9 cellular contexts compared by ENCODE assay signal in genomic region chr19:35120492-35120891, GRCh38. TPM values are rescaled to one million over a fixed set of nuclear protein-coding genes. Genes with fewer than 3 reads are reported as not detected.
DNase-seq lines count a peak whose midpoint lies in the region; ATAC-seq and TF ChIP-seq lines count a peak whose summit lies in the region.
"Had no signal": no experiment of that assay in that cellular context is flagged by ENCODE, and none has a peak within 500 bp of the region (broad histone marks: within the 10 kb centered on the region; RNA-seq: fewer than 3 reads in every experiment).

No MANE protein-coding gene starts in this region.

- intact Hi-C loops in CD8-positive, alpha-beta T cell (cut with DNase I, micrococcal nuclease) = no loop called here

- H3K27ac ChIP-seq in skin epidermis = peak overlapping the region in 20 of 21 experiments; percentile 14 to 88 (median 76)
- no peak overlapping the region for H3K27ac ChIP-seq in CD8-positive, alpha-beta T cell (ENCODE audit: low read depth, low read length)

- no peak for ATAC-seq in CD8-positive, alpha-beta T cell
- ATAC-seq in GM18870 (IDR thresholded peaks at IDR 0.05; ENCODE audit: unreplicated experiment) (no peak), GM21515 (IDR thresholded peaks at IDR 0.05; ENCODE audit: unreplicated experiment) (no peak), GM19463 (IDR thresholded peaks at IDR 0.05; ENCODE audit: unreplicated experiment) (no peak)

- H3K4me1 Mint-ChIP-seq in CD8-positive, alpha-beta T cell (ENCODE audit: low read depth) = peaks cover 13% of the 10 kb centered on the region

- TF ChIP-seq CTCF in epithelial cell of esophagus (IDR thresholded peaks at IDR 0.05; ENCODE audit: insufficient read depth, low read depth, low read length, missing control alignments) = no peak
- TF ChIP-seq CTCF in CD8-positive, alpha-beta T cell (IDR thresholded peaks at IDR 0.05) = no peak

- no peaks in the 10 kb centered on the region for H3K36me3 Mint-ChIP-seq in CD8-positive, alpha-beta T cell

- no peak overlapping the region for H3K27ac Mint-ChIP-seq in CD8-positive, alpha-beta T cell

- no peaks in the 10 kb centered on the region for H3K27me3 Mint-ChIP-seq in CD8-positive, alpha-beta T cell (ENCODE audit: low read depth)

- POLR2A ChIA-PET in CD8-positive, alpha-beta T cell (lab: Charles Lee) = no interaction called here

- H3K36me3 ChIP-seq in CD8-positive, alpha-beta T cell (ENCODE audit: insufficient read depth, low read length) = no peaks in the 10 kb centered on the region

- H3K4me3 Mint-ChIP-seq in CD8-positive, alpha-beta T cell = no peak overlapping the region

- H3K4me1 ChIP-seq in CD8-positive, alpha-beta T cell (ENCODE audit: insufficient read depth, low read length) = peaks cover 13% of the 10 kb centered on the region

- no peaks in the 10 kb centered on the region for H3K27me3 ChIP-seq in CD8-positive, alpha-beta T cell (ENCODE audit: insufficient read depth, low read length)

- H3K4me3 ChIP-seq in epithelial cell of esophagus (ENCODE audit: low read length) (peak overlapping the region; percentile 2), skin epidermis (no peak overlapping the region)
- no peak overlapping the region for H3K4me3 ChIP-seq in CD8-positive, alpha-beta T cell (ENCODE audit: low read depth, low read length)

- no peaks in the 10 kb centered on the region for H3K9me3 ChIP-seq in CD8-positive, alpha-beta T cell (ENCODE audit: low read length)

- CTCF ChIA-PET in CD8-positive, alpha-beta T cell (lab: Charles Lee) = no interaction called here

- DNase-seq in EH (ENCODE audit: low read depth) (peak; percentile 76), NCI-H524 treated with DMSO at 0.1 percent for 48 hours (lab: John Stamatoyannopoulos, UW) (peak; percentile 90), epithelial cell of esophagus (ENCODE audit: low read depth) (peak; percentile 96)
- DNase-seq in CD8-positive, alpha-beta T cell = no peak
- DNase-seq: NCI-H510A treated with DMSO at 0.1 percent for 48 hours had no signal

- no peaks in the 10 kb centered on the region for H3K9me3 Mint-ChIP-seq in CD8-positive, alpha-beta T cell

RNA-seq across cellular contexts. Expression of gene FXYD3, which starts 4.9 kb away (rescaled TPM):
- not detected for total RNA-seq in CD8-positive, alpha-beta T cell

RNA-seq across cellular contexts. Expression of gene LGI4, which starts 14.4 kb away (rescaled TPM):
- total RNA-seq in CD8-positive, alpha-beta T cell = under 1 TPM; 0.72 to 0.90 TPM

RNA-seq across cellular contexts. Expression of gene FXYD1, which starts 18.1 kb away (rescaled TPM):
- 1 to 10 TPM; 1.2 to 2.4 TPM for total RNA-seq in CD8-positive, alpha-beta T cell

RNA-seq across cellular contexts. Expression of gene FXYD7, which starts 22.6 kb away (rescaled TPM):
- total RNA-seq in CD8-positive, alpha-beta T cell = 10 to 100 TPM; 12.1 to 13.5 TPM

RNA-seq across cellular contexts. Expression of gene FXYD5, which starts 34.0 kb away (rescaled TPM):
- 100 to 1,000 TPM; 426 to 440 TPM for total RNA-seq in CD8-positive, alpha-beta T cell

Comparison
In these comparisons a context has a peak if more than half of its experiments do, and no peak if none do; other contexts are left out.
1. DNase-seq: peak in EH (single experiment), NCI-H524 treated with DMSO at 0.1 percent for 48 hours (single experiment) and epithelial cell of esophagus (single experiment); none in CD8-positive, alpha-beta T cell (0 of 7).